Comparison of ENCODE assay signal across 18 cellular contexts in the genomic region with DNA sequence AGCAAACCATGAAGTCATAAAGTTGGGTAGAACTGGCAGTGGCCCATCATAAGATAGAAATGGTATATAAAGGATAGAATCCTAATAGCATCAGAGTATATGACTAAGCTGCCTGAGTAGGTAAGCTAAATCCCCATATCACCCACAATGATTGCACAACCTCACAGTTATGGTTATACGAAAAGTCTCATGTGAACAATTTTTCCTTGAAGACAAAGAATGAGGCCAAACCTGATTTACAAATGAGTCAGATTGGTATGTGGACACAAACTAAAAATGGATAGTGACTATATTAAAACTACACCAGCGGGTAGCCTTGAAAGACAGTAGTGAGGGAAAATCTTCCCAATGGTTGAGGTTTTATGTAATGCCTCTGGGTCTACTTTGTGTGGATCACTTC. TPM values are rescaled to one million over a fixed set of nuclear protein-coding genes. Genes with fewer than 3 reads are reported as not detected.
DNase-seq lines count a peak whose midpoint lies in the region; ATAC-seq, FAIRE-seq and TF ChIP-seq lines count a peak whose summit lies in the region.
"Had no signal": no experiment of that assay in that cellular context is flagged by ENCODE, and none has a peak within 500 bp of the region (broad histone marks: within the 10 kb centered on the region; RNA-seq: fewer than 3 reads in every experiment).

No MANE protein-coding gene starts in this region.

- H3K36me3 Mint-ChIP-seq in astrocyte (ENCODE audit: low read depth, unreplicated experiment) = no peaks in the 10 kb centered on the region
- H3K36me3 Mint-ChIP-seq in activated CD4-positive, alpha-beta T cell treated with anti-CD3 and anti-CD28 coated beads, Interleukin-2, amount 10 ng/mL, durations not matched to agents 24 days and 14 days (ENCODE audit: low read depth) = no peaks in the 10 kb centered on the region

- no peak overlapping the region for H3K4me2 ChIP-seq in astrocyte (ENCODE audit: low read length)
- H3K4me2 ChIP-seq in hepatocyte = no peak overlapping the region

- no peaks in the 10 kb centered on the region for H3K79me2 ChIP-seq in astrocyte (ENCODE audit: insufficient read depth, low read length)
- no peaks in the 10 kb centered on the region for H3K79me2 ChIP-seq in hepatocyte

- no peak for TF ChIP-seq EP300 in suprapubic skin (IDR thresholded peaks at IDR 0.05)

- no peaks in the 10 kb centered on the region for H4K20me1 ChIP-seq in astrocyte (ENCODE audit: insufficient read depth, low read length)
- H4K20me1 ChIP-seq in hepatocyte (ENCODE audit: insufficient read depth, poor library complexity, severe bottlenecking) = no peaks in the 10 kb centered on the region

- no peaks in the 10 kb centered on the region for H3K36me3 ChIP-seq in astrocyte (ENCODE audit: insufficient read depth, low read length)
- no peaks in the 10 kb centered on the region for H3K36me3 ChIP-seq in hepatocyte (replicated peaks; ENCODE audit: insufficient read depth, low read depth)
- H3K36me3 ChIP-seq in suprapubic skin = no peaks in the 10 kb centered on the region
- H3K36me3 ChIP-seq: ascending aorta, Peyer's patch had no signal

- no peak for ATAC-seq in GM21723 (IDR thresholded peaks at IDR 0.05; ENCODE audit: unreplicated experiment)

- H3K4me1 ChIP-seq in astrocyte (ENCODE audit: insufficient read depth, low read length) (no peaks in the 10 kb centered on the region), hepatocyte (ENCODE audit: insufficient read depth) (no peaks in the 10 kb centered on the region), suprapubic skin (no peaks in the 10 kb centered on the region)
- H3K4me1 ChIP-seq: ascending aorta, Peyer's patch had no signal

- peak; percentile 65 for FAIRE-seq in astrocyte (lab: Jason Lieb, UNC)

- no peak overlapping the region for H3K4me3 Mint-ChIP-seq in astrocyte (ENCODE audit: unreplicated experiment)
- no peak overlapping the region for H3K4me3 Mint-ChIP-seq in activated CD4-positive, alpha-beta T cell treated with anti-CD3 and anti-CD28 coated beads, Interleukin-2, amount 10 ng/mL, durations not matched to agents 24 days and 14 days
- H3K4me3 Mint-ChIP-seq: activated T-cell treated with anti-CD3 and anti-CD28 coated beads, Interleukin-2, amount 50 U/mL, for 72 hours; endodermal cell; neural crest cell; T-helper 1 cell treated with Interleukin-12 subunit alpha and Interleukin-12 subunit beta and Interleukin-4 antibody, amounts not matched to agents 30 μg/mL and 1 μg/mL, for 36 hours had no signal

- H3K4me1 Mint-ChIP-seq in astrocyte (ENCODE audit: low read depth, unreplicated experiment) = peaks cover 3% of the 10 kb centered on the region
- no peaks in the 10 kb centered on the region for H3K4me1 Mint-ChIP-seq in activated CD4-positive, alpha-beta T cell treated with anti-CD3 and anti-CD28 coated beads, Interleukin-2, amount 10 ng/mL, durations not matched to agents 24 days and 14 days
- H3K4me1 Mint-ChIP-seq: endodermal cell, neural crest cell had no signal

- H3K27me3 ChIP-seq in astrocyte (ENCODE audit: insufficient read depth, low read length) = no peaks in the 10 kb centered on the region
- no peaks in the 10 kb centered on the region for H3K27me3 ChIP-seq in hepatocyte
- H3K27me3 ChIP-seq in suprapubic skin = no peaks in the 10 kb centered on the region
- H3K27me3 ChIP-seq: ascending aorta, Peyer's patch had no signal

- intact Hi-C loops in activated CD4-positive, alpha-beta T cell treated with anti-CD3 and anti-CD28 coated beads, Interleukin-2, amount 10 ng/mL, durations not matched to agents 24 days and 14 days (cut with micrococcal nuclease) = no loop called here

- no peak overlapping the region for H3K4me3 ChIP-seq in astrocyte (ENCODE audit: insufficient read depth, low read depth, low read length)
- no peak overlapping the region for H3K4me3 ChIP-seq in hepatocyte
- H3K4me3 ChIP-seq in suprapubic skin = no peak overlapping the region
- H3K4me3 ChIP-seq: ascending aorta, Peyer's patch, skin epidermis had no signal

- H3K27me3 Mint-ChIP-seq in astrocyte (ENCODE audit: low read depth, unreplicated experiment) = no peaks in the 10 kb centered on the region
- H3K27me3 Mint-ChIP-seq in activated CD4-positive, alpha-beta T cell treated with anti-CD3 and anti-CD28 coated beads, Interleukin-2, amount 10 ng/mL, durations not matched to agents 24 days and 14 days = no peaks in the 10 kb centered on the region

- peak; percentile 10 for DNase-seq in A172 (ENCODE audit: low spot score)
- DNase-seq in HPDE6-E6E7 (ENCODE audit: extremely low spot score) = peak; percentile 36
- peak; percentile 73 for DNase-seq in astrocyte (ENCODE audit: low read depth)
- peak; percentile 13 for DNase-seq in hepatocyte (ENCODE audit: low spot score)
- no peak for DNase-seq in NOMO-1 (lab: John Stamatoyannopoulos, UW; ENCODE audit: unreplicated experiment in 2 of 2)
- DNase-seq in suprapubic skin (ENCODE audit: low spot score in 2 of 2) = no peak
- no peak for DNase-seq in activated CD4-positive, alpha-beta T cell treated with anti-CD3 and anti-CD28 coated beads, Interleukin-2, amount 10 ng/mL, durations not matched to agents 24 days and 14 days
- DNase-seq: activated T-cell treated with anti-CD3 and anti-CD28 coated beads, Interleukin-2, amount 50 U/mL, for 72 hours; endodermal cell; NCI-H1417; NCI-H446; Peyer's patch; substantia nigra had no signal

- TF ChIP-seq POLR2A in suprapubic skin (IDR thresholded peaks at IDR 0.05) = no peak

- no peak overlapping the region for H3K27ac Mint-ChIP-seq in astrocyte (ENCODE audit: unreplicated experiment)
- no peak overlapping the region for H3K27ac Mint-ChIP-seq in activated CD4-positive, alpha-beta T cell treated with anti-CD3 and anti-CD28 coated beads, Interleukin-2, amount 10 ng/mL, durations not matched to agents 24 days and 14 days
- H3K27ac Mint-ChIP-seq: activated T-cell treated with anti-CD3 and anti-CD28 coated beads, Interleukin-2, amount 50 U/mL, for 72 hours; endodermal cell; T-helper 1 cell treated with Interleukin-12 subunit alpha and Interleukin-12 subunit beta and Interleukin-4 antibody, amounts not matched to agents 30 μg/mL and 1 μg/mL, for 36 hours had no signal

- H3K9me3 ChIP-seq in astrocyte (ENCODE audit: insufficient read depth, low read depth, low read length) = no peaks in the 10 kb centered on the region
- H3K9me3 ChIP-seq in hepatocyte (ENCODE audit: low read depth) = no peaks in the 10 kb centered on the region
- no peaks in the 10 kb centered on the region for H3K9me3 ChIP-seq in suprapubic skin
- H3K9me3 ChIP-seq: ascending aorta, Peyer's patch had no signal

- H2AFZ ChIP-seq in astrocyte (ENCODE audit: low read depth, low read length) (no peak overlapping the region), hepatocyte (no peak overlapping the region)

- no peaks in the 10 kb centered on the region for H3K9me3 Mint-ChIP-seq in astrocyte (ENCODE audit: unreplicated experiment)
- peaks cover 4% of the 10 kb centered on the region for H3K9me3 Mint-ChIP-seq in activated CD4-positive, alpha-beta T cell treated with anti-CD3 and anti-CD28 coated beads, Interleukin-2, amount 10 ng/mL, durations not matched to agents 24 days and 14 days
- H3K9me3 Mint-ChIP-seq: endodermal cell; T-helper 1 cell treated with Interleukin-12 subunit alpha and Interleukin-12 subunit beta and Interleukin-4 antibody, amounts not matched to agents 30 μg/mL and 1 μg/mL, for 36 hours had no signal

- H3K9ac ChIP-seq in astrocyte (ENCODE audit: low read length) = no peak overlapping the region

- no peak overlapping the region for H3K27ac ChIP-seq in astrocyte (ENCODE audit: low read depth, low read length)
- peak overlapping the region; percentile 39 for H3K27ac ChIP-seq in hepatocyte
- no peak overlapping the region for H3K27ac ChIP-seq in suprapubic skin
- H3K27ac ChIP-seq: ascending aorta, Peyer's patch, skin epidermis had no signal

- TF ChIP-seq CTCF in astrocyte (IDR thresholded peaks at IDR 0.05; ENCODE audit: insufficient read depth, low read depth, low read length) (no peak), hepatocyte (IDR thresholded peaks at IDR 0.05; ENCODE audit: poor library complexity) (no peak), suprapubic skin (IDR thresholded peaks at IDR 0.05) (no peak)

- WGBS in hepatocyte (ENCODE audit: low lambda C conversion rate, missing lambda C conversion rate) = 85% methylated on average over 2 of the region's 2 CpGs
- 69% methylated on average over 2 of the region's 2 CpGs for WGBS in suprapubic skin

- no peaks in the 10 kb centered on the region for H3K9me2 ChIP-seq in hepatocyte (replicated peaks; ENCODE audit: insufficient read depth)

RNA-seq across cellular contexts. Expression of a gene that starts 40.9 kb away (rescaled TPM):
- 60.2 and 64.9 TPM in 2 replicates for total RNA-seq in A172 (2014; rRNA removed; shearing (Covaris generic))
- total RNA-seq in astrocyte = 87.0 and 97.2 TPM in 2 replicates
- total RNA-seq in hepatocyte = 128 and 129 TPM in 2 replicates
- polyA plus RNA-seq in hepatocyte = 80.4 and 89.5 TPM in 2 replicates
- 10 to 100 TPM; 35.2 to 56.7 (median 40.5) TPM for total RNA-seq in suprapubic skin
- total RNA-seq in activated CD4-positive, alpha-beta T cell treated with anti-CD3 and anti-CD28 coated beads, Interleukin-2, amount 10 ng/mL, durations not matched to agents 24 days and 14 days = 63.5 and 69.4 TPM in 2 replicates

Comparison
In these comparisons a context has a peak if more than half of its experiments do, and no peak if none do; other contexts are left out.
1. DNase-seq: peak in A172 (single experiment), HPDE6-E6E7 (single experiment), astrocyte (single experiment) and hepatocyte (single experiment); none in NOMO-1 (0 of 2), suprapubic skin (0 of 2) and activated CD4-positive, alpha-beta T cell treated with anti-CD3 and anti-CD28 coated beads, Interleukin-2, amount 10 ng/mL, durations not matched to agents 24 days and 14 days (single experiment).